Comparison of ENCODE assay signal across 14 cellular contexts in the genomic region with DNA sequence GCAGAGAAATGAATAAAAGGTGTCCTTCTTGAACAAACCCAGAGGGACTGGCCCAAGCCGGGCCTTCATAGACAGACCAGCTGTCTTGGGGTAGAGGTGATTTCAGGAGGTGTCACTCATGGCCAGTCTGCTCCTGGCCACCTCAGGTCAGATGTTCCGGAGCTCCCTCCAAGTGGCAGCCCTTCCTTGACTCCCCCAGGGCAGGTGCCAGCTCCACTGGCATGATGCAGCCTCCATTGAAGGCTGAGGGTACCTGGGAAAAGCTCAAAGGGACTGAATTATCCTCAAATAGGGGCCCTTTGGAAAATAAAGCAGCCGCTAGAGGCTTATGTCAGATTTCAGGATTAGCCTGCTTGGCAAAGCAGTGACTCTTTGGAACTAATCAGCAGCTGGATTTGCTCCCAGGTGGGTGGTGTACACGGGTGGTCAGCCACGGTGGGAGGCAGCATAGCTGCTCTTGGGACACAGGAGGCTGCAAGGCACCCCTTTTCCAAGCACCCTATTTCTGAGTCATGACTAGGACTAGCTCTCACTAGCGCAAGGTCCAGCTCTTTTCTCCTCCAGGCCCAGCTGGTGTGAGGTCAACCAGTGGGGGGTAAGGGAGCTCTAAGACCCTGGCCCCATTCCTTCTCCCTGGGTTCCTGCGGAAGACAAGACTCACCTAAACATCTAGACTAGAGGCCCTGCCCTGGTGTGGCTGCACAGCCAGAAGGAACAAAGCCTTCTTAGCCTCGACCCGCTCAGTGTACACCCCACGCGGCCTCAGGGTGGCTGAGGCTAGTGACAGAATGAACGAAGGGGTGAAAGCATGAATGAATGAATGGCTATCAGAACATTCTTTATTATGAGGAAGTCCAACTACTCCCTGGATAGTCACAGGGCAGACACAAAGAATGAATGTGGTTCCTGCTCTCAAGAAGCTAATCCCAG. TPM values are rescaled to one million over a fixed set of nuclear protein-coding genes. Genes with fewer than 3 reads are reported as not detected.
DNase-seq lines count a peak whose midpoint lies in the region; ATAC-seq and TF ChIP-seq lines count a peak whose summit lies in the region.
"Had no signal": no experiment of that assay in that cellular context is flagged by ENCODE, and none has a peak within 500 bp of the region (broad histone marks: within the 10 kb centered on the region; RNA-seq: fewer than 3 reads in every experiment).

No MANE protein-coding gene starts in this region.

- H3K36me3 ChIP-seq in Peyer's patch (peaks cover 0 to 46% (median 0%) of the 10 kb centered on the region in 3 donors), muscle layer of duodenum (ENCODE audit: control insufficient read depth in 1 of 2, insufficient read depth in 2 of 2, low read length in 2 of 2) (peaks cover 29 to 38% of the 10 kb centered on the region in 2 donors), thoracic aorta (peaks cover 44% of the 10 kb centered on the region)

- ATAC-seq in thoracic aorta (ENCODE audit: insufficient number of reproducible peaks, low FRiP score, low read depth) (no peak), GM18868 (IDR thresholded peaks at IDR 0.05; ENCODE audit: unreplicated experiment) (no peak), GM21786 (IDR thresholded peaks at IDR 0.05; ENCODE audit: unreplicated experiment) (no peak), HG03045 (IDR thresholded peaks at IDR 0.05; ENCODE audit: unreplicated experiment) (no peak)
- ATAC-seq: left colon had no signal

- no peak overlapping the region for H3K4me3 ChIP-seq in Peyer's patch
- H3K4me3 ChIP-seq in dorsolateral prefrontal cortex: no peak overlapping the region
- H3K4me3 ChIP-seq in muscle layer of duodenum (ENCODE audit: low read depth in 1 of 2, low read length in 2 of 2): no peak overlapping the region
- H3K4me3 ChIP-seq in thoracic aorta: no peak overlapping the region
- H3K4me3 ChIP-seq: hepatocyte had no signal

- peaks cover 0 to 33% (median under 1%) of the 10 kb centered on the region in 4 donors for H3K4me1 ChIP-seq in Peyer's patch
- peaks cover 31 to 38% of the 10 kb centered on the region in 2 donors for H3K4me1 ChIP-seq in muscle layer of duodenum (ENCODE audit: control insufficient read depth in 1 of 2, insufficient read depth in 2 of 2, low read length in 2 of 2)
- peaks cover 29 to 51% of the 10 kb centered on the region in 2 donors for H3K4me1 ChIP-seq in thoracic aorta (ENCODE audit: control insufficient read depth in 1 of 2, low read depth in 2 of 2)

- TF ChIP-seq CTCF in Peyer's patch (IDR thresholded peaks at IDR 0.05): no peak
- no peak for TF ChIP-seq CTCF in dorsolateral prefrontal cortex (IDR thresholded peaks at IDR 0.05 in 54 of 56, conservative IDR thresholded peaks at IDR 0.05 in 2 of 56; ENCODE audit: low read depth in 1 of 56, partially characterized antibody in 56 of 56)
- TF ChIP-seq CTCF in thoracic aorta (IDR thresholded peaks at IDR 0.05): no peak

- H3K27me3 ChIP-seq in Peyer's patch (no peaks in the 10 kb centered on the region), dorsolateral prefrontal cortex (no peaks in the 10 kb centered on the region), muscle layer of duodenum (ENCODE audit: low read depth, low read length) (no peaks in the 10 kb centered on the region), thoracic aorta (replicated peaks; ENCODE audit: insufficient read depth) (no peaks in the 10 kb centered on the region)
- H3K27me3 ChIP-seq: hepatocyte had no signal

- peak overlapping the region in 2 of 4 donors; percentile 91 to 97 for H3K27ac ChIP-seq in Peyer's patch
- H3K27ac ChIP-seq in dorsolateral prefrontal cortex: peak overlapping the region in 45 of 59 donors; percentile 7 to 99 (median 94)
- H3K27ac ChIP-seq in muscle layer of duodenum (ENCODE audit: low read length): peak overlapping the region; percentile 96
- H3K27ac ChIP-seq in thoracic aorta: peak overlapping the region; percentile 99
- H3K27ac ChIP-seq: hepatocyte had no signal

- no peaks in the 10 kb centered on the region for H3K9me3 ChIP-seq in Peyer's patch
- H3K9me3 ChIP-seq in muscle layer of duodenum (ENCODE audit: control insufficient read depth in 1 of 2, low read length in 2 of 2): no peaks in the 10 kb centered on the region
- H3K9me3 ChIP-seq in thoracic aorta: no peaks in the 10 kb centered on the region

- intact Hi-C loops in dorsolateral prefrontal cortex (cut with DNase I): no loop called here

- TF ChIP-seq POLR2A in Peyer's patch (IDR thresholded peaks at IDR 0.05): no peak

- peak in 2 of 3 donors; percentile 33 to 35 for DNase-seq in Peyer's patch
- peak in 7 of 10 donors; percentile 2 to 34 (median 21) for DNase-seq in dorsolateral prefrontal cortex
- DNase-seq in thoracic aorta (ENCODE audit: low spot score): no peak
- no peak for DNase-seq in iPS-NIHi11 (ENCODE audit: low spot score)
- DNase-seq: activated CD4-positive, alpha-beta memory T cell treated with anti-CD3 and anti-CD28 coated beads, Interleukin-2, amount 10 ng/mL, durations not matched to agents 7 days and 5 days; DMS79; stimulated activated CD4-positive, alpha-beta T cell treated with anti-CD3 and anti-CD28 coated beads, Interleukin-2, amount 100 ng/mL, for 48 hours; stimulated activated CD8-positive, alpha-beta memory T cell treated with anti-CD3 and anti-CD28 coated beads, Interleukin-4, amount 100 ng/mL, for 48 hours had no signal

RNA-seq across cellular contexts. Expression of a gene that starts 29.3 kb away (rescaled TPM):
- total RNA-seq in Peyer's patch (10 to 100 TPM; 33.1 to 63.0 (median 41.0) TPM), dorsolateral prefrontal cortex (10 to 100 TPM; 18.3 to 36.0 (median 26.0) TPM), thoracic aorta (10 to 100 TPM; 40.7 to 65.8 TPM)

RNA-seq across cellular contexts. Expression of a gene that starts 45.3 kb away (rescaled TPM):
- 1 to 10 TPM in 1 of 4 donors, under 1 TPM in 3; 0.09 to 1.7 (median 0.38) TPM for total RNA-seq in Peyer's patch
- total RNA-seq in dorsolateral prefrontal cortex: 10 to 100 TPM in 2 of 120 experiments, 1 to 10 TPM in 117, under 1 TPM in 1; 0.95 to 12.5 (median 4.1) TPM
- 10 to 100 TPM; 39.7 to 40.7 TPM for total RNA-seq in thoracic aorta
- total RNA-seq: activated CD4-positive, alpha-beta memory T cell treated with anti-CD3 and anti-CD28 coated beads, Interleukin-2, amount 10 ng/mL, durations not matched to agents 7 days and 5 days had no signal

Comparison
In these comparisons a context has a peak if more than half of its experiments do, and no peak if none do; other contexts are left out.
1. DNase-seq: peak in Peyer's patch (2 of 3) and dorsolateral prefrontal cortex (7 of 10); none in thoracic aorta (single experiment) and iPS-NIHi11 (single experiment).